Comparison of ENCODE assay signal across 16 cellular contexts in genomic region chr15:70113304-70113700, GRCh38. TPM values are rescaled to one million over a fixed set of nuclear protein-coding genes. Genes with fewer than 3 reads are reported as not detected.
DNase-seq lines count a peak whose midpoint lies in the region; ATAC-seq, FAIRE-seq and TF ChIP-seq lines count a peak whose summit lies in the region.
"Had no signal": no experiment of that assay in that cellular context is flagged by ENCODE, and none has a peak within 500 bp of the region (broad histone marks: within the 10 kb centered on the region; RNA-seq: fewer than 3 reads in every experiment).

No MANE protein-coding gene starts in this region.

- whole genome bisulfite sequencing in GM12878 (ENCODE audit: insufficient coverage, insufficient replicate concordance, low lambda C conversion rate, missing lambda C conversion rate), result 17% methylated on average over 7 of the region's 7 CpGs
- 76 to 80% methylated on average over 5 to 7 of the region's 7 CpGs for WGBS in thyroid gland, 2 donors

- no peak overlapping the region for H3K27ac ChIP-seq in GM12878 (ENCODE audit: control insufficient read depth, insufficient read depth)
- no peak overlapping the region for H3K27ac ChIP-seq in lower lobe of right lung
- no peak overlapping the region for H3K27ac ChIP-seq in thyroid gland
- H3K27ac ChIP-seq: esophagus muscularis mucosa had no signal

- SMC1A ChIA-PET in GM12878 (lab: Charles Lee; ENCODE audit: uncharacterized antibody, unreplicated experiment), result interaction anchor here (0.9 to 1.5 kb wide), 2 partner anchors 10 to 14 kb away, joined by 3 to 7 read pairs; no protein-coding TSS in a partner anchor

- no peaks in the 10 kb centered on the region for H3K79me2 ChIP-seq in GM12878 (ENCODE audit: control insufficient read depth, insufficient read depth, low read length)

- H3K9ac ChIP-seq in GM12878 (ENCODE audit: control insufficient read depth, insufficient read depth, low read length), result no peak overlapping the region

- POLR2A ChIA-PET in GM12878 (lab: Charles Lee), result interaction anchor here (1.8 kb wide), 1 partner anchor 28 kb away, joined by 7 read pairs; no protein-coding TSS in a partner anchor

- no peaks in the 10 kb centered on the region for H4K20me1 ChIP-seq in GM12878 (ENCODE audit: control insufficient read depth, insufficient read depth)

- no peaks in the 10 kb centered on the region for H3K9me3 ChIP-seq in GM12878 (replicated peaks; ENCODE audit: control insufficient read depth, insufficient read depth, low read length)
- H3K9me3 ChIP-seq in lower lobe of right lung, result no peaks in the 10 kb centered on the region
- H3K9me3 ChIP-seq in thyroid gland, result no peaks in the 10 kb centered on the region
- H3K9me3 ChIP-seq: esophagus muscularis mucosa had no signal

- intact Hi-C loops in GM12878 (cut with micrococcal nuclease; ENCODE audit: unreplicated experiment), result no loop called here
- intact Hi-C loops in lower lobe of right lung (cut with DNase I), result no loop called here
- intact Hi-C loops in thyroid gland (cut with DNase I), result loop anchor here (10.0 kb wide), 1 partner anchor 171 kb away; no protein-coding TSS in a partner anchor

- H2AFZ ChIP-seq in GM12878 (ENCODE audit: control insufficient read depth, low read depth, low read length), result no peak overlapping the region

- no peak for FAIRE-seq in GM12878 (lab: Jason Lieb, UNC)
- FAIRE-seq: keratinocyte had no signal

- ATAC-seq in GM12878 (peak; percentile 81), lower lobe of right lung (peak; percentile 73 to 79), GM21825 (IDR thresholded peaks at IDR 0.05; ENCODE audit: unreplicated experiment) (no peak), HG02678 (IDR thresholded peaks at IDR 0.05; ENCODE audit: unreplicated experiment) (no peak)

- CTCF ChIA-PET in GM12878 (lab: Yijun Ruan, JAX), result interaction anchor here (0.8 to 1.2 kb wide), 3 partner anchors 9 to 166 kb away, joined by 3 read pairs; no protein-coding TSS in a partner anchor

- H3K4me3 ChIP-seq in GM12878 (no peak overlapping the region), lower lobe of right lung (no peak overlapping the region), thyroid gland (replicated peaks in 1 of 3) (no peak overlapping the region)
- H3K4me3 ChIP-seq: esophagus muscularis mucosa had no signal

- BruUV-seq in GM12878 (replicated peaks; lab: Mats Ljungman, UMichigan), result no TSS peak

- H3K36me3 ChIP-seq in GM12878 (ENCODE audit: control insufficient read depth in 2 of 2, insufficient read depth in 2 of 2, low read length in 1 of 2) (no peaks in the 10 kb centered on the region), lower lobe of right lung (no peaks in the 10 kb centered on the region), thyroid gland (no peaks in the 10 kb centered on the region)
- H3K36me3 ChIP-seq: esophagus muscularis mucosa had no signal

- H3K27me3 ChIP-seq in GM12878 (replicated peaks in 1 of 2; ENCODE audit: control insufficient read depth in 2 of 2, insufficient read depth in 2 of 2, low read length in 1 of 2) (0 out of 4 replicates have a peak, but pooled peaks cover 0 to 1% of the 10 kb centered on the region in 2 experiments), lower lobe of right lung (ENCODE audit: low read depth) (no peaks in the 10 kb centered on the region), thyroid gland (no peaks in the 10 kb centered on the region)
- H3K27me3 ChIP-seq: esophagus muscularis mucosa had no signal

- TF ChIP-seq POLR2A in GM12878 (IDR thresholded peaks at IDR 0.05; ENCODE audit: low read depth, low read length) (no peak), thyroid gland (IDR thresholded peaks at IDR 0.05) (no peak)

- no peak for TF ChIP-seq RAD21 in GM12878 (IDR thresholded peaks at IDR 0.05; ENCODE audit: insufficient read depth, low read depth, low read length)

- peak; percentile 7 to 36; a peak in 2 of 4 replicates for TF ChIP-seq EP300 in GM12878 (IDR thresholded peaks at IDR 0.05; ENCODE audit: borderline replicate concordance in 1 of 2, control insufficient read depth in 1 of 2, low read depth in 2 of 2, low read length in 2 of 2)

- H3K4me1 ChIP-seq in GM12878 (ENCODE audit: control insufficient read depth, insufficient read depth, low read length) (peaks cover 9% of the 10 kb centered on the region; the same call in 1 of the 2 replicates), lower lobe of right lung (peaks cover 22% of the 10 kb centered on the region), thyroid gland (peaks cover 18 to 30% of the 10 kb centered on the region in 2 donors)

- in situ Hi-C loops in GM12878 (cut with MboI), result no loop called here

- no peak overlapping the region for H3K4me2 ChIP-seq in GM12878 (ENCODE audit: control insufficient read depth, insufficient read depth)

- RAD21 ChIA-PET in GM12878 (lab: Charles Lee; ENCODE audit: unreplicated experiment), result interaction anchor here (1.1 to 1.4 kb wide), 4 partner anchors 8 to 27 kb away, joined by 3 to 5 read pairs (median 4); partner anchors contain the start of gene TLE3

- TF ChIP-seq CTCF in GM12878 (IDR thresholded peaks at IDR 0.05 in 2 of 3, conservative IDR thresholded peaks at IDR 0.05 in 1 of 3; ENCODE audit: control insufficient read depth in 2 of 3, extremely low read depth in 1 of 3, insufficient read depth in 1 of 3, low read depth in 3 of 3, low read length in 3 of 3) (no peak), lower lobe of right lung (IDR thresholded peaks at IDR 0.05) (no peak), thyroid gland (IDR thresholded peaks at IDR 0.05) (no peak)

- peak; percentile 95 for DNase-seq in MV-4-11 (lab: John Stamatoyannopoulos, UW)
- no peak for DNase-seq in GM12878 (ENCODE audit: low read depth, low spot score)
- DNase-seq in lower lobe of right lung, result peak; percentile 87
- peak; percentile 15 to 27 for DNase-seq in thyroid gland
- DNase-seq in middle frontal gyrus (ENCODE audit: extremely low spot score, low spot score), result no peak
- DNase-seq in NCI-H774 (lab: John Stamatoyannopoulos, UW), result no peak
- DNase-seq: activated CD4-positive, alpha-beta T cell treated with anti-CD3 and anti-CD28 coated beads for 1 hour; activated naive CD4-positive, alpha-beta T cell; cortex of kidney; DMS79; NCI-H2029; NCI-H526 had no signal

TF ChIP-seq in GM12878, 131 proteins besides CTCF, POLR2A, EP300 and RAD21 (continues in another document):
- TF ChIP-seq SMARCA5 (IDR thresholded peaks at IDR 0.05) (0 out of 2 replicates have a peak, but pooled peaks have one; percentile 42), GABPA (IDR thresholded peaks at IDR 0.05; ENCODE audit: low read depth) (no peak), BRCA1 (IDR thresholded peaks at IDR 0.05; ENCODE audit: low read depth, low read length) (no peak), BCL3 (IDR thresholded peaks at IDR 0.05; ENCODE audit: borderline replicate concordance, insufficient read depth, low read depth, low read length, poor library complexity, severe bottlenecking) (no peak), ZNF622 (IDR thresholded peaks at IDR 0.05) (no peak), SKIL (IDR thresholded peaks at IDR 0.05; ENCODE audit: low read depth, poor library complexity, severe bottlenecking) (no peak), RELA (IDR thresholded peaks at IDR 0.05; ENCODE audit: borderline replicate concordance, partially characterized antibody) (peak; percentile 66)

RNA-seq across cellular contexts. Expression of gene TLE3, which starts 15.6 kb away (rescaled TPM):
- total RNA-seq in GM12878 (2013; cell fraction: nucleolus; rRNA removed), result 56.1 and 56.3 TPM in 2 replicates
- total RNA-seq in GM12878 (2014; rRNA removed), result 20.3 and 21.9 TPM in 2 replicates
- total RNA-seq in GM12878 (2014; rRNA removed; fragmentation: Illumina TruSeq; extraction: Trizol), result 8.7 and 9.2 TPM in 2 replicates
- 56.3 and 65.5 TPM in 2 replicates for total RNA-seq in GM12878 (2021)
- 34.4 TPM for polyA plus RNA-seq in GM12878 (2011; ENCODE audit: low read depth)
- 5.3 and 8.7 TPM in 2 replicates for polyA plus RNA-seq in GM12878 (2011; rRNA removed)
- polyA plus RNA-seq in GM12878 (2011; cell fraction: cytosol; rRNA removed), result 12.5 and 15.1 TPM in 2 replicates
- polyA plus RNA-seq in GM12878 (2011; cell fraction: nucleus; rRNA removed), result 58.8 and 68.9 TPM in 2 replicates
- polyA plus RNA-seq in GM12878 (2012), result 27.1 and 45.9 TPM in 2 replicates
- 4.6 and 9.7 TPM in 2 replicates for polyA plus RNA-seq in GM12878 (2014; fragmentation: Illumina TruSeq; extraction: Trizol)
- 1 to 10 TPM; 1.2 to 2.2 TPM for polyA plus RNA-seq in GM12878 (2014; fragmentation: Nextera tagmentation; extraction: Ambion mirVana)
- polyA plus RNA-seq in GM12878 (2014; rRNA removed), result 23.6 and 28.3 TPM in 2 replicates
- 10 to 100 TPM in 1 of 2 experiments, 1 to 10 TPM in 1; 9.6 to 10.0 TPM for polyA plus RNA-seq in GM12878 (2016; fragmentation: Nextera tagmentation; extraction: Ambion mirVana)
- 35.7 and 39.9 TPM in 2 replicates for polyA minus RNA-seq in GM12878 (2011; rRNA and poly(A)+ RNA removed)
- polyA minus RNA-seq in GM12878 (2011; cell fraction: cytosol; rRNA and poly(A)+ RNA removed), result 14.1 and 25.1 TPM in 2 replicates
- polyA minus RNA-seq in GM12878 (2011; cell fraction: nucleus; rRNA and poly(A)+ RNA removed), result 34.3 and 66.5 TPM in 2 replicates
- 63.7 TPM for total RNA-seq in lower lobe of right lung
- 100 to 1,000 TPM in 1 of 4 donors, 10 to 100 TPM in 3; 39.1 to 275 (median 71.6) TPM for total RNA-seq in thyroid gland

Comparison
In these comparisons a context has a peak if more than half of its experiments do, and no peak if none do; other contexts are left out.
1. DNase-seq: peak in MV-4-11 (single experiment), lower lobe of right lung (single experiment) and thyroid gland (2 of 2); none in GM12878 (single experiment), middle frontal gyrus (single experiment) and NCI-H774 (single experiment).
2. ATAC-seq: peak in GM12878 (single experiment) and lower lobe of right lung (2 of 2); none in GM21825 (single experiment) and HG02678 (single experiment).